15 cellular contexts compared by ENCODE assay signal in the genomic region with DNA sequence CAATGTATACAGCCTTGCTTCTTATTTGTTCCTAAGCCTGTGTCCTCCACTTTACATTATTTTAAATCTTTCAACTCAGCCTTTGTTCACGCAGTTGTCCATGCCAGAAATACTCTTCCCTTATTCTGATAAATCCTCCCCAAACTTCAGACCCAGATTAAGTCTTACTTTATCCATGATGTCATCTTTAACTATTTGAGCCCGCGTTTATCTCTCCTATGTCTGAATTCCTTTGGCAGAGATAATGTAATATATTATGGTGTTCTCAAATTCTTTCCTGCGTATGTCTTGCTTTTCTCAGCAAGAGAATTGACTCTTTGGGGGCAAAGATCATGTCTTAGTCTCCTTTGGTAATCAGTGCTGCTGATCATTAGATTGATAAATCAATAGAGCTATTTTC.
DNase-seq lines count a peak whose midpoint lies in the region; ATAC-seq and TF ChIP-seq lines count a peak whose summit lies in the region.
"Had no signal": no experiment of that assay in that cellular context is flagged by ENCODE, and none has a peak within 500 bp of the region (broad histone marks: within the 10 kb centered on the region; RNA-seq: fewer than 3 reads in every experiment).

No MANE protein-coding gene starts in this region.

- no peaks in the 10 kb centered on the region for H3K9me3 ChIP-seq in Caco-2

- CTCF ChIA-PET in Caco-2 (lab: Charles Lee) = no interaction called here

- H3K27me3 ChIP-seq in Caco-2 (replicated peaks; ENCODE audit: control insufficient read depth, insufficient read depth, low read length) = no peaks in the 10 kb centered on the region

- no peak overlapping the region for H3K4me3 ChIP-seq in Caco-2 (ENCODE audit: low read depth, low read length)
- no peak overlapping the region for H3K4me3 ChIP-seq in fibroblast of pulmonary artery (replicated peaks; ENCODE audit: low read depth, low read length)
- H3K4me3 ChIP-seq: BLaER1 treated with 17β-estradiol and CSF1 and Interleukin-3, amounts not matched to agents 10 nM and 100 nM; GM12878; GM23338 had no signal

- DNase-seq in Caco-2 (no peak), NCI-H226 (peak; percentile 53), fibroblast of pulmonary artery (ENCODE audit: low read depth) (peak; percentile 22), non-pigmented ciliary epithelial cell (ENCODE audit: low read depth) (peak; percentile 10), NCI-H1048 (lab: John Stamatoyannopoulos, UW) (no peak)
- DNase-seq: ACHN; CD4-positive, CD25-positive, alpha-beta regulatory T cell; DMS79; H7; KBM-7 had no signal

- ATAC-seq in HG03175 (IDR thresholded peaks at IDR 0.05; ENCODE audit: unreplicated experiment) (no peak), GM19351 (IDR thresholded peaks at IDR 0.05; ENCODE audit: unreplicated experiment) (no peak)
- ATAC-seq: GM12878, GM23338 had no signal

- H3K36me3 ChIP-seq in Caco-2 (ENCODE audit: control insufficient read depth, insufficient read depth, low read length) = no peaks in the 10 kb centered on the region
- H3K36me3 ChIP-seq: BLaER1 treated with 17β-estradiol and CSF1 and Interleukin-3, amounts not matched to agents 10 nM and 100 nM had no signal

- no TSS peak for BruUV-seq in Caco-2 (replicated peaks; lab: Mats Ljungman, UMichigan)

- H3K4me1 ChIP-seq in Caco-2 = peaks cover 18% of the 10 kb centered on the region
- H3K4me1 ChIP-seq: BLaER1 treated with 17β-estradiol and CSF1 and Interleukin-3, amounts not matched to agents 10 nM and 100 nM had no signal

- peak overlapping the region; percentile 66 for H3K27ac Mint-ChIP-seq in Caco-2 (ENCODE audit: unreplicated experiment)
- H3K27ac Mint-ChIP-seq: CD4-positive, CD25-positive, alpha-beta regulatory T cell; GM23338 had no signal

- TF ChIP-seq CTCF in Caco-2 (IDR thresholded peaks at IDR 0.05; ENCODE audit: insufficient read depth in 1 of 2, low read depth in 1 of 2, low read length in 1 of 2, severe bottlenecking in 1 of 2, unreplicated experiment in 1 of 2) = no peak
- TF ChIP-seq CTCF in fibroblast of pulmonary artery (IDR thresholded peaks at IDR 0.05; ENCODE audit: low read length, missing control alignments) = no peak

- peak overlapping the region; percentile 9 for H3K4me3 Mint-ChIP-seq in Caco-2 (ENCODE audit: unreplicated experiment)
- H3K4me3 Mint-ChIP-seq: CD4-positive, CD25-positive, alpha-beta regulatory T cell; GM23338 had no signal

- H3K4me1 Mint-ChIP-seq in Caco-2 (ENCODE audit: low read depth, unreplicated experiment) = peaks cover 27% of the 10 kb centered on the region
- H3K4me1 Mint-ChIP-seq: CD4-positive, CD25-positive, alpha-beta regulatory T cell; GM23338 had no signal

- no peaks in the 10 kb centered on the region for H3K27me3 Mint-ChIP-seq in Caco-2 (ENCODE audit: insufficient read depth, unreplicated experiment)
- H3K27me3 Mint-ChIP-seq: CD4-positive, CD25-positive, alpha-beta regulatory T cell had no signal

- H3K9me3 Mint-ChIP-seq in Caco-2 (ENCODE audit: unreplicated experiment) = peaks cover 9% of the 10 kb centered on the region
- H3K9me3 Mint-ChIP-seq: GM23338 had no signal

- H3K36me3 Mint-ChIP-seq in Caco-2 (ENCODE audit: insufficient read depth, unreplicated experiment) = peaks cover 4% of the 10 kb centered on the region
- H3K36me3 Mint-ChIP-seq: CD4-positive, CD25-positive, alpha-beta regulatory T cell had no signal

- intact Hi-C loops in Caco-2 (cut with micrococcal nuclease; ENCODE audit: unreplicated experiment) = no loop called here

- POLR2A ChIA-PET in Caco-2 (lab: Charles Lee) = no interaction called here

Comparison
In these comparisons a context has a peak if more than half of its experiments do, and no peak if none do; other contexts are left out.
1. DNase-seq: peak in NCI-H226 (single experiment), fibroblast of pulmonary artery (single experiment) and non-pigmented ciliary epithelial cell (single experiment); none in Caco-2 (0 of 2) and NCI-H1048 (single experiment).